In the genomic region with DNA sequence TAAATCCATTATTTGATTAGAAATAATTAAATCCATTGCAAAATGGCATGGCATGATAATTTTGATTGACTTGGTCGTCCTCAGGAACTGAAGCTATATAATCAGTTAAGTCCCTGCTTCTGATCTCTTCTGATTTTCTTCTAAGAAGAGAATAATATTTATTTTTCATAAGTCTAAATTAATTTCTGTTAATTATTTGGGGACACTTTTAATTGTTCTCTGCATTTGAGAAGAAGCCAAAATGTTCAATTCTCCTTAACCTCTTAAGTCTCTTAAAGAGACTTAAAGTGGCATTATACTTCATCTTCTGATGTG, we compare ENCODE assay signal across 10 cellular contexts.
A peak's percentile ranks its signal among the peaks of the same experiment; 100 is the strongest.
DNase-seq lines count a peak whose midpoint lies in the region; ATAC-seq and TF ChIP-seq lines count a peak whose summit lies in the region.
"Had no signal": no experiment of that assay in that cellular context is flagged by ENCODE, and none has a peak within 500 bp of the region (broad histone marks: within the 10 kb centered on the region; RNA-seq: fewer than 3 reads in every experiment).

No MANE protein-coding gene starts in this region.

- WGBS in right lobe of liver (ENCODE audit: insufficient coverage, low coverage, low lambda C conversion rate, missing lambda C conversion rate): 4% methylated on average over 1 of the region's 1 CpG

- H3K27me3 ChIP-seq in right lobe of liver: no peaks in the 10 kb centered on the region
- H3K27me3 ChIP-seq: body of pancreas had no signal

- intact Hi-C loops in right lobe of liver (cut with DNase I): loop anchor here (10.0 kb wide), 3 partner anchors 73 to 223 kb away; no protein-coding TSS in a partner anchor

- POLR2A ChIA-PET in activated CD4-positive, alpha-beta T cell treated with anti-CD3 and anti-CD28 coated beads, Interleukin-2, amount 10 ng/mL, durations not matched to agents 7 days and 5 days (lab: Charles Lee): no interaction called here

- H3K4me1 ChIP-seq in right lobe of liver: peaks cover 0 to 12% (median 0%) of the 10 kb centered on the region in 4 donors

- no peak overlapping the region for H3K27ac ChIP-seq in SK-N-MC
- H3K27ac ChIP-seq in right lobe of liver: peak overlapping the region in 1 of 3 donors; percentile 6
- H3K27ac ChIP-seq: body of pancreas, skin epidermis had no signal

- H3K4me3 ChIP-seq in SK-N-MC (peak overlapping the region; percentile 66; the same call in 1 of the 2 replicates), right lobe of liver (peak overlapping the region in 2 of 3 donors; percentile 25 to 41)
- H3K4me3 ChIP-seq: body of pancreas, skin epidermis had no signal

- H3K4me3 Mint-ChIP-seq in activated CD4-positive, alpha-beta T cell treated with anti-CD3 and anti-CD28 coated beads, Interleukin-2, amount 10 ng/mL, durations not matched to agents 7 days and 5 days: peak overlapping the region; percentile 41
- peak overlapping the region; percentile 62 to 67 for H3K4me3 Mint-ChIP-seq in stimulated activated naive B cell treated with anti-CD40 and anti-IgM and Interleukin-4, amounts not matched to agents 10 μg/mL and 1 μg/mL and 100 μg/mL, for 72 hours

- H3K36me3 ChIP-seq in SK-N-MC (ENCODE audit: insufficient read depth, low read length): no peaks in the 10 kb centered on the region
- H3K36me3 ChIP-seq in right lobe of liver: no peaks in the 10 kb centered on the region

- H3K27me3 Mint-ChIP-seq in activated CD4-positive, alpha-beta T cell treated with anti-CD3 and anti-CD28 coated beads, Interleukin-2, amount 10 ng/mL, durations not matched to agents 7 days and 5 days: peaks cover 28% of the 10 kb centered on the region
- H3K27me3 Mint-ChIP-seq in stimulated activated naive B cell treated with anti-CD40 and anti-IgM and Interleukin-4, amounts not matched to agents 10 μg/mL and 1 μg/mL and 100 μg/mL, for 72 hours: peaks cover 28 to 33% of the 10 kb centered on the region in 2 donors

- CTCF ChIA-PET in activated CD4-positive, alpha-beta T cell treated with anti-CD3 and anti-CD28 coated beads, Interleukin-2, amount 10 ng/mL, durations not matched to agents 7 days and 5 days (lab: Charles Lee): interaction anchor here (1.0 to 1.7 kb wide), 2 partner anchors 10 to 439 kb away, joined by 3 to 4 read pairs; no protein-coding TSS in a partner anchor

- H3K9me3 Mint-ChIP-seq in activated CD4-positive, alpha-beta T cell treated with anti-CD3 and anti-CD28 coated beads, Interleukin-2, amount 10 ng/mL, durations not matched to agents 7 days and 5 days: no peaks in the 10 kb centered on the region
- no peaks in the 10 kb centered on the region for H3K9me3 Mint-ChIP-seq in stimulated activated naive B cell treated with anti-CD40 and anti-IgM and Interleukin-4, amounts not matched to agents 10 μg/mL and 1 μg/mL and 100 μg/mL, for 72 hours

- H3K4me1 Mint-ChIP-seq in activated CD4-positive, alpha-beta T cell treated with anti-CD3 and anti-CD28 coated beads, Interleukin-2, amount 10 ng/mL, durations not matched to agents 7 days and 5 days: peaks cover 30% of the 10 kb centered on the region
- peaks cover 20 to 26% of the 10 kb centered on the region in 2 donors for H3K4me1 Mint-ChIP-seq in stimulated activated naive B cell treated with anti-CD40 and anti-IgM and Interleukin-4, amounts not matched to agents 10 μg/mL and 1 μg/mL and 100 μg/mL, for 72 hours

- H3K27ac Mint-ChIP-seq in activated CD4-positive, alpha-beta T cell treated with anti-CD3 and anti-CD28 coated beads, Interleukin-2, amount 10 ng/mL, durations not matched to agents 7 days and 5 days: no peak overlapping the region
- no peak overlapping the region for H3K27ac Mint-ChIP-seq in stimulated activated naive B cell treated with anti-CD40 and anti-IgM and Interleukin-4, amounts not matched to agents 10 μg/mL and 1 μg/mL and 100 μg/mL, for 72 hours

- H3K9ac ChIP-seq in SK-N-MC (ENCODE audit: insufficient read length): no peak overlapping the region

- DNase-seq in activated CD4-positive, alpha-beta T cell treated with anti-CD3 and anti-CD28 coated beads, Interleukin-2, amount 10 ng/mL, durations not matched to agents 7 days and 5 days: no peak
- DNase-seq in activated CD4-positive, alpha-beta T cell treated with anti-CD3 and anti-CD28 coated beads for 1 hour: no peak
- DNase-seq in SK-N-MC (ENCODE audit: low read depth, low spot score): no peak
- no peak for DNase-seq in right lobe of liver
- no peak for DNase-seq in stimulated activated naive B cell treated with anti-CD40 and anti-IgM and Interleukin-4, amounts not matched to agents 10 μg/mL and 1 μg/mL and 100 μg/mL, for 72 hours
- no peak for DNase-seq in activated T-cell treated with anti-CD3 and anti-CD28 coated beads, Interleukin-2, amount 50 U/mL, for 48 hours
- no peak for DNase-seq in NCI-H1930 (lab: John Stamatoyannopoulos, UW)
- no peak for DNase-seq in iPS-NIHi11 (ENCODE audit: low spot score)

- TF ChIP-seq POLR2A in right lobe of liver (IDR thresholded peaks at IDR 0.05): no peak

- no peak for ATAC-seq in right lobe of liver
- no peak for ATAC-seq in stimulated activated naive B cell treated with anti-CD40 and anti-IgM and Interleukin-4, amounts not matched to agents 10 μg/mL and 1 μg/mL and 100 μg/mL, for 72 hours (replicated peaks)

- H3K36me3 Mint-ChIP-seq in activated CD4-positive, alpha-beta T cell treated with anti-CD3 and anti-CD28 coated beads, Interleukin-2, amount 10 ng/mL, durations not matched to agents 7 days and 5 days (ENCODE audit: low read depth): no peaks in the 10 kb centered on the region
- H3K36me3 Mint-ChIP-seq in stimulated activated naive B cell treated with anti-CD40 and anti-IgM and Interleukin-4, amounts not matched to agents 10 μg/mL and 1 μg/mL and 100 μg/mL, for 72 hours: no peaks in the 10 kb centered on the region

- H3K9me3 ChIP-seq in SK-N-MC (ENCODE audit: low read depth, low read length) (no peaks in the 10 kb centered on the region; the same call in 1 of the 2 replicates), right lobe of liver (no peaks in the 10 kb centered on the region)
- H3K9me3 ChIP-seq: body of pancreas had no signal

- no peak for TF ChIP-seq CTCF in right lobe of liver (IDR thresholded peaks at IDR 0.05)
